16 cellular contexts compared by ENCODE assay signal in the genomic region with DNA sequence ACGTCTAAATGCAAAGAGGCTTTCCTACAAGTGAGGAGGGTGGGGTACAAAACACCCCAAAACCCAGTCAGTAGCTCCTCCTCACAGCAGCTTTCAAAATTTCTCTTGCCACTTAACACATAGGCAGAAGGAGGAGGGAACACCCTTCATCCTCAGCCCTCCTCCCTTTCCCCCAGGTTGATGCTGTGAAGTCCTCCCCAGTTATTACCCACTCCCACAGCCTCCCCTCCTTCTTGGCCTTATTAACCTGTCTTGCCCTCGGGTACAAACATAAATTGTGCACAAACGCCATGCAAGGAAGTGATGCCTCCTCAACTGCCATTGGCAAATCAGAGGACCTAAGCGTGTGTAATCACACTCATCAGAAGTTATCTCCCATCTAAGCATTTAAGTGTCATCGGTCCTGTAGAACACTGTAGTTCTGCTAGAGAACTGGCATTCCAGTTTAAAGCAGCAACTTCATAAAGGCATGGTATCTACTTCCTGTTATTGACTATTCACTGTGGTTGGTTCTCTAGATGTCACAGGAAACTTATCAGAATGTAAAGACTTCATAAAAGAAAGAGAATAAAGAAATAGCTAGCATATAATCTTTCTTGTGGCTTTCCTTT. TPM values are rescaled to one million over a fixed set of nuclear protein-coding genes. Genes with fewer than 3 reads are reported as not detected.
DNase-seq lines count a peak whose midpoint lies in the region; ATAC-seq lines count a peak whose summit lies in the region.
"Had no signal": no experiment of that assay in that cellular context is flagged by ENCODE, and none has a peak within 500 bp of the region (broad histone marks: within the 10 kb centered on the region; RNA-seq: fewer than 3 reads in every experiment).

DSC1 (minus strand) TSS at position 32 of the 611 bp plus-strand sequence. CDS start 262 bp downstream, outside the sequence.

- no peak within 1 kb of the TSS for H4K8ac ChIP-seq in mesendoderm (ENCODE audit: low read depth, low read length)

- no peaks in the 10 kb centered on the region for H3K79me1 ChIP-seq in mesendoderm (ENCODE audit: low read length)

- POLR2A ChIA-PET in activated naive CD8-positive, alpha-beta T cell treated with anti-CD3 and anti-CD28 coated beads, Interleukin-2, amount 10 ng/mL, durations not matched to agents 7 days and 5 days (lab: Charles Lee): no interaction called here

- no peak within 1 kb of the TSS for H3K56ac ChIP-seq in mesendoderm (ENCODE audit: low read length)

- H2BK5ac ChIP-seq in mesendoderm (ENCODE audit: low read length): no peak within 1 kb of the TSS

- no peak within 1 kb of the TSS for H2BK15ac ChIP-seq in mesendoderm (replicated peaks; ENCODE audit: low read depth)

- H3K23ac ChIP-seq in mesendoderm (ENCODE audit: low read length): no peak within 1 kb of the TSS

- no peaks in the 10 kb centered on the region for H3K27me3 Mint-ChIP-seq in activated CD4-positive, alpha-beta T cell treated with anti-CD3 and anti-CD28 coated beads, Interleukin-2, amount 10 ng/mL, durations not matched to agents 24 days and 14 days
- no peaks in the 10 kb centered on the region for H3K27me3 Mint-ChIP-seq in activated naive CD8-positive, alpha-beta T cell treated with anti-CD3 and anti-CD28 coated beads, Interleukin-2, amount 10 ng/mL, durations not matched to agents 7 days and 5 days
- H3K27me3 Mint-ChIP-seq in natural killer cell treated with Interleukin-12 subunit alpha and Interleukin-12 subunit beta and Interleukin-15 and Interleukin-18, amount 100 ng/mL, for 72 hours: no peaks in the 10 kb centered on the region
- H3K27me3 Mint-ChIP-seq: CD4-positive, CD25-positive, alpha-beta regulatory T cell had no signal

- no peaks in the 10 kb centered on the region for H3K9me3 Mint-ChIP-seq in activated CD4-positive, alpha-beta T cell treated with anti-CD3 and anti-CD28 coated beads, Interleukin-2, amount 10 ng/mL, durations not matched to agents 24 days and 14 days
- H3K9me3 Mint-ChIP-seq in activated naive CD8-positive, alpha-beta T cell treated with anti-CD3 and anti-CD28 coated beads, Interleukin-2, amount 10 ng/mL, durations not matched to agents 7 days and 5 days: no peaks in the 10 kb centered on the region
- H3K9me3 Mint-ChIP-seq in natural killer cell treated with Interleukin-12 subunit alpha and Interleukin-12 subunit beta and Interleukin-15 and Interleukin-18, amount 100 ng/mL, for 72 hours: peaks cover 2% of the 10 kb centered on the region

- H3K4me3 ChIP-seq in mesendoderm (ENCODE audit: low read length): no peak within 1 kb of the TSS

- H2BK120ac ChIP-seq in mesendoderm (ENCODE audit: low read depth, low read length): no peak within 1 kb of the TSS

- H3K4ac ChIP-seq in mesendoderm (ENCODE audit: low read depth, low read length): no peak within 1 kb of the TSS

- H3K79me2 ChIP-seq in mesendoderm (ENCODE audit: control insufficient read depth, insufficient read depth, low read length): no peaks in the 10 kb centered on the region

- H3K4me3 Mint-ChIP-seq in activated CD4-positive, alpha-beta T cell treated with anti-CD3 and anti-CD28 coated beads, Interleukin-2, amount 10 ng/mL, durations not matched to agents 24 days and 14 days: peak within 1 kb of the TSS; percentile 39
- H3K4me3 Mint-ChIP-seq in activated naive CD8-positive, alpha-beta T cell treated with anti-CD3 and anti-CD28 coated beads, Interleukin-2, amount 10 ng/mL, durations not matched to agents 7 days and 5 days: peak within 1 kb of the TSS; percentile 53
- H3K4me3 Mint-ChIP-seq in natural killer cell treated with Interleukin-12 subunit alpha and Interleukin-12 subunit beta and Interleukin-15 and Interleukin-18, amount 100 ng/mL, for 72 hours: no peak within 1 kb of the TSS
- H3K4me3 Mint-ChIP-seq: CD4-positive, CD25-positive, alpha-beta regulatory T cell had no signal

- no peak within 1 kb of the TSS for H2AK5ac ChIP-seq in mesendoderm (ENCODE audit: low read length)

- H3K36me3 ChIP-seq in mesendoderm (ENCODE audit: control insufficient read depth, insufficient read depth, low read length): no peaks in the 10 kb centered on the region

- intact Hi-C loops in activated CD4-positive, alpha-beta T cell treated with anti-CD3 and anti-CD28 coated beads, Interleukin-2, amount 10 ng/mL, durations not matched to agents 24 days and 14 days (cut with micrococcal nuclease): no loop called here

- no peaks in the 10 kb centered on the region for H3K4me1 ChIP-seq in mesendoderm (ENCODE audit: control insufficient read depth, low read depth, low read length)

- H3K27ac ChIP-seq in mesendoderm (ENCODE audit: low read depth, low read length): no peak within 1 kb of the TSS

- no peak for DNase-seq in activated CD4-positive, alpha-beta T cell treated with anti-CD3 and anti-CD28 coated beads, Interleukin-2, amount 10 ng/mL, durations not matched to agents 24 days and 14 days
- no peak for DNase-seq in activated CD4-positive, alpha-beta T cell treated with anti-CD3 and anti-CD28 coated beads, Interleukin-2, amount 50 U/mL, for 1 hour
- peak; percentile 5 for DNase-seq in KBM-7
- DNase-seq in activated naive CD8-positive, alpha-beta T cell treated with anti-CD3 and anti-CD28 coated beads, Interleukin-2, amount 10 ng/mL, durations not matched to agents 7 days and 5 days: no peak
- DNase-seq in natural killer cell treated with Interleukin-12 subunit alpha and Interleukin-12 subunit beta and Interleukin-15 and Interleukin-18, amount 100 ng/mL, for 72 hours (ENCODE audit: low spot score): peak; percentile 56
- no peak for DNase-seq in SIG-M5 (lab: John Stamatoyannopoulos, UW)
- DNase-seq in mesendoderm: no peak
- DNase-seq: activated CD4-positive, CD25-positive, alpha-beta regulatory T cell; CD4-positive, CD25-positive, alpha-beta regulatory T cell; KG1; NCI-H1694; PC-3 had no signal

- no peak within 1 kb of the TSS for H3K18ac ChIP-seq in mesendoderm (ENCODE audit: low read length)

- no CpG with 5 or more reads among the region's 5 CpGs for WGBS in mesendoderm (ENCODE audit: extremely low coverage, insufficient coverage, low lambda C conversion rate)

- no peak within 1 kb of the TSS for H3K9ac ChIP-seq in mesendoderm (ENCODE audit: low read length)

- H4K5ac ChIP-seq in mesendoderm (ENCODE audit: low read length): no peak within 1 kb of the TSS

- in situ Hi-C loops in KBM-7 (cut with MboI; ENCODE audit: low pct_unique_long_range_greater_than_20kb, low sequenced_read_pairs): no loop called here

- H3K27me3 ChIP-seq in mesendoderm (ENCODE audit: insufficient read depth, low read length, poor library complexity): no peaks in the 10 kb centered on the region
- H3K27me3 ChIP-seq: dorsolateral prefrontal cortex had no signal

- no peak within 1 kb of the TSS for H3K27ac Mint-ChIP-seq in activated CD4-positive, alpha-beta T cell treated with anti-CD3 and anti-CD28 coated beads, Interleukin-2, amount 10 ng/mL, durations not matched to agents 24 days and 14 days
- peak within 1 kb of the TSS; percentile 78 for H3K27ac Mint-ChIP-seq in activated naive CD8-positive, alpha-beta T cell treated with anti-CD3 and anti-CD28 coated beads, Interleukin-2, amount 10 ng/mL, durations not matched to agents 7 days and 5 days
- H3K27ac Mint-ChIP-seq in natural killer cell treated with Interleukin-12 subunit alpha and Interleukin-12 subunit beta and Interleukin-15 and Interleukin-18, amount 100 ng/mL, for 72 hours: no peak within 1 kb of the TSS

- no peaks in the 10 kb centered on the region for H3K4me1 Mint-ChIP-seq in activated CD4-positive, alpha-beta T cell treated with anti-CD3 and anti-CD28 coated beads, Interleukin-2, amount 10 ng/mL, durations not matched to agents 24 days and 14 days
- H3K4me1 Mint-ChIP-seq in activated naive CD8-positive, alpha-beta T cell treated with anti-CD3 and anti-CD28 coated beads, Interleukin-2, amount 10 ng/mL, durations not matched to agents 7 days and 5 days: peaks cover 6% of the 10 kb centered on the region
- H3K4me1 Mint-ChIP-seq in natural killer cell treated with Interleukin-12 subunit alpha and Interleukin-12 subunit beta and Interleukin-15 and Interleukin-18, amount 100 ng/mL, for 72 hours (ENCODE audit: low read depth in 2 of 2): peaks cover 0 to 8% of the 10 kb centered on the region in 2 donors
- H3K4me1 Mint-ChIP-seq: CD4-positive, CD25-positive, alpha-beta regulatory T cell had no signal

- H3K4me2 ChIP-seq in mesendoderm (ENCODE audit: low read length): no peak within 1 kb of the TSS

- no peaks in the 10 kb centered on the region for H3K36me3 Mint-ChIP-seq in activated CD4-positive, alpha-beta T cell treated with anti-CD3 and anti-CD28 coated beads, Interleukin-2, amount 10 ng/mL, durations not matched to agents 24 days and 14 days (ENCODE audit: low read depth)
- H3K36me3 Mint-ChIP-seq in activated naive CD8-positive, alpha-beta T cell treated with anti-CD3 and anti-CD28 coated beads, Interleukin-2, amount 10 ng/mL, durations not matched to agents 7 days and 5 days: no peaks in the 10 kb centered on the region
- H3K36me3 Mint-ChIP-seq in natural killer cell treated with Interleukin-12 subunit alpha and Interleukin-12 subunit beta and Interleukin-15 and Interleukin-18, amount 100 ng/mL, for 72 hours: no peaks in the 10 kb centered on the region
- H3K36me3 Mint-ChIP-seq: CD4-positive, CD25-positive, alpha-beta regulatory T cell had no signal

- peak; percentile 36 for ATAC-seq in activated naive CD8-positive, alpha-beta T cell treated with anti-CD3 and anti-CD28 coated beads, Interleukin-2, amount 10 ng/mL, durations not matched to agents 7 days and 5 days (ENCODE audit: low read depth)
- ATAC-seq in natural killer cell treated with Interleukin-12 subunit alpha and Interleukin-12 subunit beta and Interleukin-15 and Interleukin-18, amount 100 ng/mL, for 72 hours: no peak
- no peak for ATAC-seq in HG02852 (IDR thresholded peaks at IDR 0.05; ENCODE audit: unreplicated experiment)
- ATAC-seq: PC-3 had no signal

RNA-seq across cellular contexts. Expression of gene DSC1, which starts in this region (rescaled TPM):
- total RNA-seq in activated CD4-positive, alpha-beta T cell treated with anti-CD3 and anti-CD28 coated beads, Interleukin-2, amount 10 ng/mL, durations not matched to agents 24 days and 14 days: not detected in 2 replicates
- under 1 TPM; 0.61 to 0.71 TPM for total RNA-seq in activated naive CD8-positive, alpha-beta T cell treated with anti-CD3 and anti-CD28 coated beads, Interleukin-2, amount 10 ng/mL, durations not matched to agents 7 days and 5 days
- total RNA-seq in natural killer cell treated with Interleukin-12 subunit alpha and Interleukin-12 subunit beta and Interleukin-15 and Interleukin-18, amount 100 ng/mL, for 72 hours: not detected
- polyA plus RNA-seq in mesendoderm (2013, experiment 1 of 2): 0.01 TPM
- polyA plus RNA-seq in mesendoderm (2013, experiment 2 of 2): 0.01 TPM
- total RNA-seq: A673; CD4-positive, CD25-positive, alpha-beta regulatory T cell; Daoy; PC-3 had no signal

Comparison
In these comparisons a context has a peak if more than half of its experiments do, and no peak if none do; other contexts are left out.
1. Peak in ATAC-seq in activated naive CD8-positive, alpha-beta T cell treated with anti-CD3 and anti-CD28 coated beads, Interleukin-2, amount 10 ng/mL, durations not matched to agents 7 days and 5 days; RNA of the gene not detected or under 1 TPM.
2. Peak in DNase-seq in natural killer cell treated with Interleukin-12 subunit alpha and Interleukin-12 subunit beta and Interleukin-15 and Interleukin-18, amount 100 ng/mL, for 72 hours; RNA of the gene not detected or under 1 TPM.